Comparison of ENCODE assay signal across 8 cellular contexts in the genomic region with DNA sequence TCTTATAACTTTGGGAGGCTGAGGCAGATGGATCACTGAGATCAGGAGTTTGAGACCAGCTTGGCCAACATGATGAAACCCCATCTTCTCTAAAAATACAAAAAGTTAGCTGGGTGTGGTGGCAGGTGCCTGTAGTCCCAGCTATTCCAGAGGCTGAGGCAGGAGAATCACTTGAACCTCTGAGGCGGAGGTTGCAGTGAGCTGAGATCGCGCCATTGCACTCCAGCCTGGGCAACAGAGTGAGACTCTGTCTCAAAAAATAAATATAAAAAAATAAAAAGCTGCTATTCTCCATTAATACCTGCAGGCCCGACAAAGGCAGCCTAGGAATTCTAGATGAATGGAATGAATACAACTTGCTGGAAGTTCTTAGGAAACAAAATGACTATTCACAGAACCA. TPM values are rescaled to one million over a fixed set of nuclear protein-coding genes. Genes with fewer than 3 reads are reported as not detected.
A peak's percentile ranks its signal among the peaks of the same experiment; 100 is the strongest.
DNase-seq lines count a peak whose midpoint lies in the region; ATAC-seq and TF ChIP-seq lines count a peak whose summit lies in the region.
"Not testable (repeated sequence)": the region's sequence is repeated elsewhere in the genome, so short reads cannot be mapped to it uniquely, and the experiment has no call there.

No MANE protein-coding gene starts in this region.

- not testable (repeated sequence) for H3K9me3 Mint-ChIP-seq in CD8-positive, alpha-beta memory T cell; activated T-cell treated with anti-CD3 and anti-CD28 coated beads, Interleukin-2, amount 50 U/mL, for 24 hours; brain; nephron; stimulated activated naive CD8-positive, alpha-beta T cell treated with anti-CD3 and anti-CD28 coated beads, Interleukin-15, amount 100 ng/mL, for 72 hours

- not testable (repeated sequence) for TF ChIP-seq CTCF in SU-DHL-6 (IDR thresholded peaks at IDR 0.05; ENCODE audit: insufficient read depth, low read length, poor library complexity, severe bottlenecking); brain (conservative IDR thresholded peaks at IDR 0.05); left ventricle myocardium inferior (IDR thresholded peaks at IDR 0.05; ENCODE audit: borderline replicate concordance); nephron (IDR thresholded peaks at IDR 0.05; ENCODE audit: unreplicated experiment in 3 of 3)

- H3K4me1 Mint-ChIP-seq in CD8-positive, alpha-beta memory T cell: peaks cover 27 to 43% (median 40%) of the 10 kb centered on the region in 3 donors
- peaks cover 33% of the 10 kb centered on the region for H3K4me1 Mint-ChIP-seq in activated T-cell treated with anti-CD3 and anti-CD28 coated beads, Interleukin-2, amount 50 U/mL, for 24 hours (ENCODE audit: low read depth)
- peaks cover 33% of the 10 kb centered on the region for H3K4me1 Mint-ChIP-seq in brain
- not testable (repeated sequence) for H3K4me1 Mint-ChIP-seq in nephron
- peaks cover 50% of the 10 kb centered on the region for H3K4me1 Mint-ChIP-seq in stimulated activated naive CD8-positive, alpha-beta T cell treated with anti-CD3 and anti-CD28 coated beads, Interleukin-15, amount 100 ng/mL, for 72 hours

- peaks cover 19% of the 10 kb centered on the region for H3K4me1 ChIP-seq in CD8-positive, alpha-beta memory T cell (ENCODE audit: insufficient read depth, low read length)
- not testable (repeated sequence) for H3K4me1 ChIP-seq in HUES48 (ENCODE audit: control insufficient read depth, insufficient read depth, low read length)
- H3K4me1 ChIP-seq in left ventricle myocardium inferior: peaks cover 24% of the 10 kb centered on the region

- peaks cover 11% of the 10 kb centered on the region for H3K36me3 ChIP-seq in CD8-positive, alpha-beta memory T cell (ENCODE audit: insufficient read depth, low read length)
- H3K36me3 ChIP-seq in HUES48 (ENCODE audit: control insufficient read depth, insufficient read depth, low read length) (peaks cover 32% of the 10 kb centered on the region), left ventricle myocardium inferior (peaks cover 36% of the 10 kb centered on the region)
- H3K36me3 ChIP-seq in SU-DHL-6 (ENCODE audit: low read length): not testable (repeated sequence)

- not testable (repeated sequence) for H3K9ac ChIP-seq in HUES48 (ENCODE audit: low read depth, low read length); SU-DHL-6 (ENCODE audit: low read length)

- POLR2A ChIA-PET in CD8-positive, alpha-beta memory T cell (lab: Charles Lee): not testable (repeated sequence)

- not testable (repeated sequence) for H2AFZ ChIP-seq in SU-DHL-6 (ENCODE audit: low read depth, low read length, severe bottlenecking)

- peak overlapping the region; percentile 35 to 84 (median 55) for H3K4me3 Mint-ChIP-seq in CD8-positive, alpha-beta memory T cell
- H3K4me3 Mint-ChIP-seq in activated T-cell treated with anti-CD3 and anti-CD28 coated beads, Interleukin-2, amount 50 U/mL, for 24 hours: peak overlapping the region; percentile 90
- H3K4me3 Mint-ChIP-seq in brain (peak overlapping the region; percentile 63 to 87 (median 85)), nephron (peak overlapping the region; percentile 62 to 75 (median 66))
- peak overlapping the region; percentile 64 to 85 for H3K4me3 Mint-ChIP-seq in stimulated activated naive CD8-positive, alpha-beta T cell treated with anti-CD3 and anti-CD28 coated beads, Interleukin-15, amount 100 ng/mL, for 72 hours

- H3K36me3 Mint-ChIP-seq in CD8-positive, alpha-beta memory T cell: peaks cover 0 to 37% (median 0%) of the 10 kb centered on the region in 3 donors
- H3K36me3 Mint-ChIP-seq in activated T-cell treated with anti-CD3 and anti-CD28 coated beads, Interleukin-2, amount 50 U/mL, for 24 hours (ENCODE audit: low read depth): peaks cover 74% of the 10 kb centered on the region
- H3K36me3 Mint-ChIP-seq in brain: peaks cover 13% of the 10 kb centered on the region
- H3K36me3 Mint-ChIP-seq in nephron (ENCODE audit: low read depth): peaks cover 29% of the 10 kb centered on the region

- H3K9me3 ChIP-seq in CD8-positive, alpha-beta memory T cell (ENCODE audit: low read length); HUES48 (ENCODE audit: control insufficient read depth, insufficient read depth, low read length); SU-DHL-6 (ENCODE audit: insufficient read depth, low read length); left ventricle myocardium inferior (replicated peaks): not testable (repeated sequence)

- not testable (repeated sequence) for DNase-seq in CD8-positive, alpha-beta memory T cell; activated T-cell treated with anti-CD3 and anti-CD28 coated beads, Interleukin-2, amount 50 U/mL, for 24 hours; left ventricle myocardium inferior; stimulated activated naive CD8-positive, alpha-beta T cell treated with anti-CD3 and anti-CD28 coated beads, Interleukin-15, amount 100 ng/mL, for 72 hours

- not testable (repeated sequence) for H3K9me2 ChIP-seq in SU-DHL-6 (replicated peaks; ENCODE audit: insufficient read depth, low read length)

- peaks cover 32% of the 10 kb centered on the region for H3K79me2 ChIP-seq in SU-DHL-6 (ENCODE audit: insufficient read depth, low read length)

- H3K27me3 Mint-ChIP-seq in CD8-positive, alpha-beta memory T cell; activated T-cell treated with anti-CD3 and anti-CD28 coated beads, Interleukin-2, amount 50 U/mL, for 24 hours; brain; nephron (ENCODE audit: low read depth); stimulated activated naive CD8-positive, alpha-beta T cell treated with anti-CD3 and anti-CD28 coated beads, Interleukin-15, amount 100 ng/mL, for 72 hours: not testable (repeated sequence)

- not testable (repeated sequence) for H3K27me3 ChIP-seq in CD8-positive, alpha-beta memory T cell (ENCODE audit: insufficient read depth, low read length, poor library complexity, severe bottlenecking); HUES48 (ENCODE audit: control insufficient read depth, insufficient read depth, low read length); SU-DHL-6 (ENCODE audit: low read length); left ventricle myocardium inferior (ENCODE audit: low read depth)

- H3K27ac Mint-ChIP-seq in CD8-positive, alpha-beta memory T cell: peak overlapping the region in 7 of 8 donors; percentile 25 to 95 (median 71)
- H3K27ac Mint-ChIP-seq in activated T-cell treated with anti-CD3 and anti-CD28 coated beads, Interleukin-2, amount 50 U/mL, for 24 hours: peak overlapping the region; percentile 92
- H3K27ac Mint-ChIP-seq in brain (peak overlapping the region in 4 of 5 experiments; percentile 53 to 91 (median 72)), nephron (peak overlapping the region in 1 of 3 experiments; percentile 39)
- H3K27ac Mint-ChIP-seq in stimulated activated naive CD8-positive, alpha-beta T cell treated with anti-CD3 and anti-CD28 coated beads, Interleukin-15, amount 100 ng/mL, for 72 hours: peak overlapping the region; percentile 40 to 54

- H3K4me2 ChIP-seq in SU-DHL-6 (ENCODE audit: low read depth, low read length, poor library complexity, severe bottlenecking): peak overlapping the region; percentile 94

- not testable (repeated sequence) for H3K27ac ChIP-seq in CD8-positive, alpha-beta memory T cell (ENCODE audit: low read depth, low read length); HUES48 (ENCODE audit: low read depth, low read length); SU-DHL-6 (ENCODE audit: low read depth, low read length); left ventricle myocardium inferior (replicated peaks)

- peaks cover 18% of the 10 kb centered on the region for H3F3A ChIP-seq in SU-DHL-6 (ENCODE audit: insufficient read depth)

- ATAC-seq in stimulated activated naive CD8-positive, alpha-beta T cell treated with anti-CD3 and anti-CD28 coated beads, Interleukin-15, amount 100 ng/mL, for 72 hours: not testable (repeated sequence)

- CTCF ChIA-PET in CD8-positive, alpha-beta memory T cell (lab: Charles Lee): not testable (repeated sequence)

- H4K20me1 ChIP-seq in SU-DHL-6 (ENCODE audit: low read depth, low read length): not testable (repeated sequence)

- intact Hi-C loops in left ventricle myocardium inferior (cut with micrococcal nuclease): not testable (repeated sequence)

- not testable (repeated sequence) for H3K4me3 ChIP-seq in CD8-positive, alpha-beta memory T cell (ENCODE audit: low read length)
- H3K4me3 ChIP-seq in HUES48 (ENCODE audit: low read depth, low read length) (peak overlapping the region; percentile 85; the same call in 1 of the 2 replicates), SU-DHL-6 (ENCODE audit: insufficient read depth, low read length, poor library complexity, severe bottlenecking) (peak overlapping the region; percentile 54), left ventricle myocardium inferior (peak overlapping the region; percentile 86)

RNA-seq across cellular contexts. Expression of a gene that starts 2.0 kb away (rescaled TPM):
- 10 to 100 TPM; 43.1 to 44.5 TPM for total RNA-seq in CD8-positive, alpha-beta memory T cell
- polyA plus RNA-seq in CD8-positive, alpha-beta memory T cell: 14.3 TPM
- 14.5 TPM for polyA plus RNA-seq in brain (ENCODE audit: insufficient read depth, low read depth, low replicate concordance)
- 11.3 TPM for total RNA-seq in left ventricle myocardium inferior

RNA-seq across cellular contexts. Expression of a gene that starts 39.6 kb away (rescaled TPM):
- total RNA-seq in CD8-positive, alpha-beta memory T cell: 100 to 1,000 TPM; 135 to 136 TPM
- 38.6 TPM for polyA plus RNA-seq in CD8-positive, alpha-beta memory T cell
- 288 TPM for polyA plus RNA-seq in brain (ENCODE audit: insufficient read depth, low read depth, low replicate concordance)
- 61.0 TPM for total RNA-seq in left ventricle myocardium inferior

RNA-seq across cellular contexts. Expression of a gene that starts 49.3 kb away (rescaled TPM):
- total RNA-seq in CD8-positive, alpha-beta memory T cell: 10 to 100 TPM; 36.0 to 38.8 TPM
- polyA plus RNA-seq in CD8-positive, alpha-beta memory T cell: 52.9 TPM
- polyA plus RNA-seq in brain (ENCODE audit: insufficient read depth, low read depth, low replicate concordance): 98.4 TPM
- total RNA-seq in left ventricle myocardium inferior: 13.7 TPM
